Comparison of ENCODE assay signal across 8 cellular contexts in genomic region chr6:31805939-31806469, GRCh38. TPM values are rescaled to one million over a fixed set of nuclear protein-coding genes. Genes with fewer than 3 reads are reported as not detected.
DNase-seq lines count a peak whose midpoint lies in the region; ATAC-seq and TF ChIP-seq lines count a peak whose summit lies in the region.

No MANE protein-coding gene starts in this region.

- peak; percentile 46 for ATAC-seq in SK-N-SH treated with all-trans-retinoic acid at 6 μM for 48 hours
- no peak for ATAC-seq in GM18511 (IDR thresholded peaks at IDR 0.05; ENCODE audit: unreplicated experiment)
- ATAC-seq in HG03457 (IDR thresholded peaks at IDR 0.05; ENCODE audit: unreplicated experiment), result no peak

- H3K9ac ChIP-seq in rectal smooth muscle tissue (ENCODE audit: low read length), result peak overlapping the region; percentile 75

- peak overlapping the region; percentile 95 for H3K4me3 Mint-ChIP-seq in T-helper 1 cell treated with Interleukin-12 subunit alpha and Interleukin-12 subunit beta and Interleukin-4 antibody, amounts not matched to agents 30 μg/mL and 1 μg/mL, for 36 hours

- no peaks in the 10 kb centered on the region for H3K27me3 ChIP-seq in rectal smooth muscle tissue (ENCODE audit: control insufficient read depth, insufficient read depth, low read length)

- H3K36me3 ChIP-seq in rectal smooth muscle tissue (ENCODE audit: control insufficient read depth, insufficient read depth, low read length), result no peaks in the 10 kb centered on the region

- H3K27me3 Mint-ChIP-seq in T-helper 1 cell treated with Interleukin-12 subunit alpha and Interleukin-12 subunit beta and Interleukin-4 antibody, amounts not matched to agents 30 μg/mL and 1 μg/mL, for 36 hours (ENCODE audit: low read depth), result no peaks in the 10 kb centered on the region

- DNase-seq in T-helper 1 cell (no peak), fibroblast of the aortic adventitia (ENCODE audit: low read depth) (no peak), NCI-H510A treated with DMSO at 0.1 percent for 48 hours (lab: John Stamatoyannopoulos, UW) (no peak)

- H3K27ac ChIP-seq in rectal smooth muscle tissue (ENCODE audit: low read depth, low read length), result peak overlapping the region; percentile 97

- TF ChIP-seq CTCF in fibroblast of the aortic adventitia (IDR thresholded peaks at IDR 0.05; ENCODE audit: insufficient read depth, low read length), result no peak

- peaks cover 31% of the 10 kb centered on the region for H3K36me3 Mint-ChIP-seq in T-helper 1 cell treated with Interleukin-12 subunit alpha and Interleukin-12 subunit beta and Interleukin-4 antibody, amounts not matched to agents 30 μg/mL and 1 μg/mL, for 36 hours (ENCODE audit: low read depth)

- H3K4me1 Mint-ChIP-seq in T-helper 1 cell treated with Interleukin-12 subunit alpha and Interleukin-12 subunit beta and Interleukin-4 antibody, amounts not matched to agents 30 μg/mL and 1 μg/mL, for 36 hours (ENCODE audit: low read depth), result peaks cover 23% of the 10 kb centered on the region

- no peaks in the 10 kb centered on the region for H3K9me3 Mint-ChIP-seq in T-helper 1 cell treated with Interleukin-12 subunit alpha and Interleukin-12 subunit beta and Interleukin-4 antibody, amounts not matched to agents 30 μg/mL and 1 μg/mL, for 36 hours

- peak overlapping the region; percentile 93 for H3K27ac Mint-ChIP-seq in T-helper 1 cell treated with Interleukin-12 subunit alpha and Interleukin-12 subunit beta and Interleukin-4 antibody, amounts not matched to agents 30 μg/mL and 1 μg/mL, for 36 hours

- H3K4me1 ChIP-seq in rectal smooth muscle tissue (ENCODE audit: control insufficient read depth, insufficient read depth, low read length), result peaks cover 11% of the 10 kb centered on the region

- H3K4me3 ChIP-seq in fibroblast of the aortic adventitia (ENCODE audit: low read depth, low read length) (peak overlapping the region; percentile 84), rectal smooth muscle tissue (ENCODE audit: low read length) (peak overlapping the region; percentile 89)

TF ChIP-seq in SK-N-SH treated with all-trans-retinoic acid at 6 μM for 48 hours, 23 proteins besides CTCF, POLR2A, EP300 and RAD21:
- TF ChIP-seq ZNF70 (CRISPR knock-in tag; IDR thresholded peaks at IDR 0.05) (no peak), CREB5 (CRISPR knock-in tag; IDR thresholded peaks at IDR 0.05; ENCODE audit: low read depth) (no peak), RARB (CRISPR knock-in tag; IDR thresholded peaks at IDR 0.05) (no peak), ZC3H10 (CRISPR knock-in tag; IDR thresholded peaks at IDR 0.05) (no peak), BACH2 (CRISPR knock-in tag; IDR thresholded peaks at IDR 0.05; ENCODE audit: borderline replicate concordance) (no peak), GLIS3 (CRISPR knock-in tag; IDR thresholded peaks at IDR 0.05) (no peak)
- TF ChIP-seq, protein P1, sequence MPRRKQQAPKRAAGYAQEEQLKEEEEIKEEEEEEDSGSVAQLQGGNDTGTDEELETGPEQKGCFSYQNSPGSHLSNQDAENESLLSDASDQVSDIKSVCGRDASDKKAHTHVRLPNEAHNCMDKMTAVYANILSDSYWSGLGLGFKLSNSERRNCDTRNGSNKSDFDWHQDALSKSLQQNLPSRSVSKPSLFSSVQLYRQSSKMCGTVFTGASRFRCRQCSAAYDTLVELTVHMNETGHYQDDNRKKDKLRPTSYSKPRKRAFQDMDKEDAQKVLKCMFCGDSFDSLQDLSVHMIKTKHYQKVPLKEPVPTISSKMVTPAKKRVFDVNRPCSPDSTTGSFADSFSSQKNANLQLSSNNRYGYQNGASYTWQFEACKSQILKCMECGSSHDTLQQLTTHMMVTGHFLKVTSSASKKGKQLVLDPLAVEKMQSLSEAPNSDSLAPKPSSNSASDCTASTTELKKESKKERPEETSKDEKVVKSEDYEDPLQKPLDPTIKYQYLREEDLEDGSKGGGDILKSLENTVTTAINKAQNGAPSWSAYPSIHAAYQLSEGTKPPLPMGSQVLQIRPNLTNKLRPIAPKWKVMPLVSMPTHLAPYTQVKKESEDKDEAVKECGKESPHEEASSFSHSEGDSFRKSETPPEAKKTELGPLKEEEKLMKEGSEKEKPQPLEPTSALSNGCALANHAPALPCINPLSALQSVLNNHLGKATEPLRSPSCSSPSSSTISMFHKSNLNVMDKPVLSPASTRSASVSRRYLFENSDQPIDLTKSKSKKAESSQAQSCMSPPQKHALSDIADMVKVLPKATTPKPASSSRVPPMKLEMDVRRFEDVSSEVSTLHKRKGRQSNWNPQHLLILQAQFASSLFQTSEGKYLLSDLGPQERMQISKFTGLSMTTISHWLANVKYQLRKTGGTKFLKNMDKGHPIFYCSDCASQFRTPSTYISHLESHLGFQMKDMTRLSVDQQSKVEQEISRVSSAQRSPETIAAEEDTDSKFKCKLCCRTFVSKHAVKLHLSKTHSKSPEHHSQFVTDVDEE (CRISPR knock-in tag; IDR thresholded peaks at IDR 0.05), result no peak

RNA-seq across cellular contexts. Expression of gene LSM2, which starts 0.8 kb away (rescaled TPM):
- 49.5 and 88.3 TPM in 2 replicates for total RNA-seq in fibroblast of the aortic adventitia (ENCODE audit: low replicate concordance)

RNA-seq across cellular contexts. Expression of gene HSPA1L, which starts 9.1 kb away (rescaled TPM):
- 1.4 and 2.4 TPM in 2 replicates for total RNA-seq in fibroblast of the aortic adventitia (ENCODE audit: low replicate concordance)

RNA-seq across cellular contexts. Expression of gene HSPA1A, which starts 9.3 kb away (rescaled TPM):
- 52.8 and 76.9 TPM in 2 replicates for total RNA-seq in fibroblast of the aortic adventitia (ENCODE audit: low replicate concordance)

RNA-seq across cellular contexts. Expression of gene VARS1, which starts 10.5 kb away (rescaled TPM):
- total RNA-seq in fibroblast of the aortic adventitia (ENCODE audit: low replicate concordance), result 19.6 and 68.8 TPM in 2 replicates

RNA-seq across cellular contexts. Expression of gene HSPA1B, which starts 21.5 kb away (rescaled TPM):
- total RNA-seq in fibroblast of the aortic adventitia (ENCODE audit: low replicate concordance), result 62.0 and 112 TPM in 2 replicates
